13 cellular contexts compared by ENCODE assay signal in genomic region chr2:136376211-136376610, GRCh38.
DNase-seq lines count a peak whose midpoint lies in the region; ATAC-seq and TF ChIP-seq lines count a peak whose summit lies in the region.
"Had no signal": no experiment of that assay in that cellular context is flagged by ENCODE, and none has a peak within 500 bp of the region (broad histone marks: within the 10 kb centered on the region; RNA-seq: fewer than 3 reads in every experiment).

No MANE protein-coding gene starts in this region.

- no peak overlapping the region for H3K4me3 ChIP-seq in esophagus muscularis mucosa
- no peak overlapping the region for H3K4me3 ChIP-seq in A673 (ENCODE audit: low read depth, low read length, poor library complexity, severe bottlenecking)
- H3K4me3 ChIP-seq: MG63 had no signal

- no peaks in the 10 kb centered on the region for H3K36me3 Mint-ChIP-seq in stimulated activated naive CD8-positive, alpha-beta T cell treated with anti-CD3 and anti-CD28 coated beads, Interleukin-15, Interleukin-2, amounts not matched to agents 100 ng/mL and 50 ng/mL, for 24 hours (ENCODE audit: low read depth)
- H3K36me3 Mint-ChIP-seq in T-helper 17 cell (ENCODE audit: low read depth) = no peaks in the 10 kb centered on the region

- H3K4me1 ChIP-seq in esophagus muscularis mucosa (no peaks in the 10 kb centered on the region), A673 (ENCODE audit: insufficient read depth, low read length, poor library complexity, severe bottlenecking) (no peaks in the 10 kb centered on the region)

- no peaks in the 10 kb centered on the region for H3K9me3 ChIP-seq in T-helper 17 cell (ENCODE audit: control insufficient read depth, low read length, poor library complexity, severe bottlenecking)
- no peaks in the 10 kb centered on the region for H3K9me3 ChIP-seq in esophagus muscularis mucosa
- no peaks in the 10 kb centered on the region for H3K9me3 ChIP-seq in A673 (ENCODE audit: low read depth, low read length, poor library complexity, severe bottlenecking)
- H3K9me3 ChIP-seq: MG63 had no signal

- TF ChIP-seq CTCF in esophagus muscularis mucosa (IDR thresholded peaks at IDR 0.05) (no peak), A673 (conservative IDR thresholded peaks at IDR 0.05; ENCODE audit: low read depth, low read length) (no peak)

- peak overlapping the region; percentile 87 for H3K27ac Mint-ChIP-seq in stimulated activated naive CD8-positive, alpha-beta T cell treated with anti-CD3 and anti-CD28 coated beads, Interleukin-15, Interleukin-2, amounts not matched to agents 100 ng/mL and 50 ng/mL, for 24 hours
- H3K27ac Mint-ChIP-seq in T-helper 17 cell = peak overlapping the region; percentile 51

- intact Hi-C loops in esophagus muscularis mucosa (cut with DNase I) = loop anchor here (10.0 kb wide), 1 partner anchor 241 kb away; no protein-coding TSS in a partner anchor
- intact Hi-C loops in A673 (cut with micrococcal nuclease; ENCODE audit: unreplicated experiment) = loop anchor here (5.0 kb wide), 1 partner anchor 1389 kb away; no protein-coding TSS in a partner anchor

- no peak for TF ChIP-seq POLR2A in esophagus muscularis mucosa (IDR thresholded peaks at IDR 0.05; ENCODE audit: low read depth)

- H3K4me3 Mint-ChIP-seq in stimulated activated naive CD8-positive, alpha-beta T cell treated with anti-CD3 and anti-CD28 coated beads, Interleukin-15, Interleukin-2, amounts not matched to agents 100 ng/mL and 50 ng/mL, for 24 hours = no peak overlapping the region
- no peak overlapping the region for H3K4me3 Mint-ChIP-seq in T-helper 17 cell

- WGBS in esophagus muscularis mucosa = 95% methylated on average over 6 of the region's 6 CpGs

- no peak for TF ChIP-seq EP300 in esophagus muscularis mucosa (IDR thresholded peaks at IDR 0.05)

- DNase-seq in stimulated activated naive CD8-positive, alpha-beta T cell treated with anti-CD3 and anti-CD28 coated beads, Interleukin-15, Interleukin-2, amounts not matched to agents 100 U/mL and 50 U/mL, for 24 hours = no peak
- DNase-seq in T-helper 17 cell (no peak), esophagus muscularis mucosa (ENCODE audit: extremely low spot score) (peak; percentile 80), dermis blood vessel endothelial cell (no peak), RPMI8226 (no peak), A673 (ENCODE audit: low spot score) (no peak)
- DNase-seq: aorta; effector CD4-positive, alpha-beta T cell; stimulated activated CD4-positive, alpha-beta T cell treated with anti-CD3 and anti-CD28 coated beads, Interleukin-4, amount 100 ng/mL, for 4 hours had no signal

- POLR2A ChIA-PET in A673 (lab: Charles Lee; ENCODE audit: low non-redundant PET) = no interaction called here

- H3K4me1 Mint-ChIP-seq in stimulated activated naive CD8-positive, alpha-beta T cell treated with anti-CD3 and anti-CD28 coated beads, Interleukin-15, Interleukin-2, amounts not matched to agents 100 ng/mL and 50 ng/mL, for 24 hours (ENCODE audit: low read depth) = peaks cover 60% of the 10 kb centered on the region
- peaks cover 23% of the 10 kb centered on the region for H3K4me1 Mint-ChIP-seq in T-helper 17 cell

- BruUV-seq in A673 (replicated peaks; lab: Mats Ljungman, UMichigan) = no TSS peak

- ATAC-seq in stimulated activated naive CD8-positive, alpha-beta T cell treated with anti-CD3 and anti-CD28 coated beads, Interleukin-15, Interleukin-2, amounts not matched to agents 100 U/mL and 50 U/mL, for 24 hours = no peak
- ATAC-seq in T-helper 17 cell (no peak), GM21723 (IDR thresholded peaks at IDR 0.05; ENCODE audit: unreplicated experiment) (no peak)

- H3K27me3 ChIP-seq in esophagus muscularis mucosa (no peaks in the 10 kb centered on the region), A673 (replicated peaks; ENCODE audit: insufficient read depth, low read depth, low read length, poor library complexity) (peaks cover 13% of the 10 kb centered on the region)
- H3K27me3 ChIP-seq: MG63 had no signal

- H3K27me3 Mint-ChIP-seq in stimulated activated naive CD8-positive, alpha-beta T cell treated with anti-CD3 and anti-CD28 coated beads, Interleukin-15, Interleukin-2, amounts not matched to agents 100 ng/mL and 50 ng/mL, for 24 hours = no peaks in the 10 kb centered on the region
- no peaks in the 10 kb centered on the region for H3K27me3 Mint-ChIP-seq in T-helper 17 cell

- H3K36me3 ChIP-seq in esophagus muscularis mucosa (no peaks in the 10 kb centered on the region), A673 (ENCODE audit: insufficient read depth, low read length, poor library complexity, severe bottlenecking) (no peaks in the 10 kb centered on the region)
- H3K36me3 ChIP-seq: MG63 had no signal

- no peaks in the 10 kb centered on the region for H3K9me3 Mint-ChIP-seq in stimulated activated naive CD8-positive, alpha-beta T cell treated with anti-CD3 and anti-CD28 coated beads, Interleukin-15, Interleukin-2, amounts not matched to agents 100 ng/mL and 50 ng/mL, for 24 hours

- no peak overlapping the region for H3K27ac ChIP-seq in esophagus muscularis mucosa (replicated peaks in 1 of 4)
- H3K27ac ChIP-seq in A673 (ENCODE audit: low read depth, low read length, poor library complexity, severe bottlenecking) = no peak overlapping the region
- H3K27ac ChIP-seq: C4-2B had no signal

- CTCF ChIA-PET in A673 (lab: Charles Lee) = interaction anchor here (0.6 kb wide), 1 partner anchor 417 kb away, joined by 6 read pairs; no protein-coding TSS in a partner anchor
